In genomic region chr9:129072171-129072570, GRCh38 we compare ENCODE assay signal across 20 cellular contexts. TPM values are rescaled to one million over a fixed set of nuclear protein-coding genes. Genes with fewer than 3 reads are reported as not detected.
DNase-seq lines count a peak whose midpoint lies in the region; TF ChIP-seq lines count a peak whose summit lies in the region.
"Had no signal": no experiment of that assay in that cellular context is flagged by ENCODE, and none has a peak within 500 bp of the region (broad histone marks: within the 10 kb centered on the region; RNA-seq: fewer than 3 reads in every experiment).

No MANE protein-coding gene starts in this region.

- H3K9me3 Mint-ChIP-seq in T-helper 1 cell treated with Interleukin-12 subunit alpha and Interleukin-12 subunit beta and Interleukin-4 antibody, amounts not matched to agents 30 μg/mL and 1 μg/mL, for 36 hours, result no peaks in the 10 kb centered on the region
- H3K9me3 Mint-ChIP-seq: central memory CD8-positive, alpha-beta T cell; memory B cell; nephron; stimulated activated naive B cell treated with anti-CD40 and anti-IgM and Interleukin-4, amounts not matched to agents 10 μg/mL and 1 μg/mL and 100 μg/mL, for 72 hours; type B pancreatic cell had no signal

- WGBS in testis, 2 donors, result 55 to 57% methylated on average over 6 to 9 of the region's 9 CpGs

- no peak for TF ChIP-seq POLR2A in testis (IDR thresholded peaks at IDR 0.05)

- H3K9me3 ChIP-seq in testis, result no peaks in the 10 kb centered on the region
- H3K9me3 ChIP-seq in SJCRH30 (replicated peaks), result no peaks in the 10 kb centered on the region
- H3K9me3 ChIP-seq: adrenal gland, heart left ventricle had no signal

- H3K27ac ChIP-seq in angular gyrus (ENCODE audit: low read depth, low read length) (peak overlapping the region; percentile 40), testis (no peak overlapping the region), SJCRH30 (no peak overlapping the region)
- H3K27ac ChIP-seq: adrenal gland, heart left ventricle had no signal

- DNase-seq in T-helper 1 cell, result no peak
- DNase-seq in testis, result peak; percentile 28
- DNase-seq in NCI-H345 (lab: John Stamatoyannopoulos, UW), result no peak
- DNase-seq in SJCRH30, result no peak
- DNase-seq: activated CD4-positive, alpha-beta T cell treated with anti-CD3 and anti-CD28 coated beads, Interleukin-2, amount 50 U/mL, for 48 hours; adrenal gland; effector CD4-positive, alpha-beta T cell; heart left ventricle; kidney; NCI-H1092; NCI-H2081 treated with DMSO at 0.1 percent for 48 hours; OCI-M1; stimulated activated CD4-positive, alpha-beta T cell treated with anti-CD3 and anti-CD28 coated beads, Interleukin-12 subunit alpha, Interleukin-12 subunit beta, amount 100 ng/mL, for 4 hours; stimulated activated naive B cell treated with anti-CD40 and anti-IgM and Interleukin-4, amounts not matched to agents 10 μg/mL and 1 μg/mL and 100 μg/mL, for 72 hours had no signal

- intact Hi-C loops in testis (cut with DNase I; ENCODE audit: low total_unique reads), result no loop called here

- H3K4me1 Mint-ChIP-seq in T-helper 1 cell treated with Interleukin-12 subunit alpha and Interleukin-12 subunit beta and Interleukin-4 antibody, amounts not matched to agents 30 μg/mL and 1 μg/mL, for 36 hours (ENCODE audit: low read depth), result peaks cover 16% of the 10 kb centered on the region
- H3K4me1 Mint-ChIP-seq: nephron had no signal

- H3K27me3 ChIP-seq in testis (no peaks in the 10 kb centered on the region), SJCRH30 (no peaks in the 10 kb centered on the region)
- H3K27me3 ChIP-seq: adrenal gland, heart left ventricle had no signal

- H3K4me1 ChIP-seq in testis (no peaks in the 10 kb centered on the region), SJCRH30 (peaks cover 8% of the 10 kb centered on the region; the same call in 1 of the 2 replicates)

- no peak for TF ChIP-seq CTCF in testis (IDR thresholded peaks at IDR 0.05)

- peaks cover 11% of the 10 kb centered on the region for H3K36me3 Mint-ChIP-seq in T-helper 1 cell treated with Interleukin-12 subunit alpha and Interleukin-12 subunit beta and Interleukin-4 antibody, amounts not matched to agents 30 μg/mL and 1 μg/mL, for 36 hours (ENCODE audit: low read depth)
- H3K36me3 Mint-ChIP-seq: memory B cell, type B pancreatic cell had no signal

- peak overlapping the region; percentile 45 for H3K27ac Mint-ChIP-seq in T-helper 1 cell treated with Interleukin-12 subunit alpha and Interleukin-12 subunit beta and Interleukin-4 antibody, amounts not matched to agents 30 μg/mL and 1 μg/mL, for 36 hours
- H3K27ac Mint-ChIP-seq: memory B cell; nephron; stimulated activated naive B cell treated with anti-CD40 and anti-IgM and Interleukin-4, amounts not matched to agents 10 μg/mL and 1 μg/mL and 100 μg/mL, for 72 hours; type B pancreatic cell had no signal

- H3K4me3 Mint-ChIP-seq in T-helper 1 cell treated with Interleukin-12 subunit alpha and Interleukin-12 subunit beta and Interleukin-4 antibody, amounts not matched to agents 30 μg/mL and 1 μg/mL, for 36 hours, result no peak overlapping the region
- H3K4me3 Mint-ChIP-seq: central memory CD8-positive, alpha-beta T cell; memory B cell; nephron; stimulated activated naive B cell treated with anti-CD40 and anti-IgM and Interleukin-4, amounts not matched to agents 10 μg/mL and 1 μg/mL and 100 μg/mL, for 72 hours; type B pancreatic cell had no signal

- no peak overlapping the region for H3K4me3 ChIP-seq in testis
- H3K4me3 ChIP-seq in SJCRH30, result no peak overlapping the region
- H3K4me3 ChIP-seq: adrenal gland, heart left ventricle had no signal

- H3K36me3 ChIP-seq in testis (ENCODE audit: low read depth, missing control alignments), result no peaks in the 10 kb centered on the region
- 0 out of 2 replicates have a peak, but pooled peaks cover 5% of the 10 kb centered on the region for H3K36me3 ChIP-seq in SJCRH30

- no peaks in the 10 kb centered on the region for H3K27me3 Mint-ChIP-seq in T-helper 1 cell treated with Interleukin-12 subunit alpha and Interleukin-12 subunit beta and Interleukin-4 antibody, amounts not matched to agents 30 μg/mL and 1 μg/mL, for 36 hours (ENCODE audit: low read depth)
- H3K27me3 Mint-ChIP-seq: central memory CD8-positive, alpha-beta T cell; memory B cell; stimulated activated naive B cell treated with anti-CD40 and anti-IgM and Interleukin-4, amounts not matched to agents 10 μg/mL and 1 μg/mL and 100 μg/mL, for 72 hours; type B pancreatic cell had no signal

RNA-seq across cellular contexts. Expression of gene DOLPP1, which starts 8.7 kb away (rescaled TPM):
- 10 to 100 TPM; 14.0 to 14.4 TPM for total RNA-seq in testis
- polyA plus RNA-seq in testis (ENCODE audit: insufficient read depth, low read depth, low replicate concordance), result 17.9 TPM
- total RNA-seq in SJCRH30 (2014; rRNA removed; shearing (Covaris generic)), result 39.0 and 42.7 TPM in 2 replicates

RNA-seq across cellular contexts. Expression of gene MIGA2, which starts 35.7 kb away (rescaled TPM):
- total RNA-seq in testis, result 10 to 100 TPM; 42.0 to 42.7 TPM
- polyA plus RNA-seq in testis (ENCODE audit: insufficient read depth, low read depth, low replicate concordance), result 22.9 TPM
- 28.9 and 32.5 TPM in 2 replicates for total RNA-seq in SJCRH30 (2014; rRNA removed; shearing (Covaris generic))

RNA-seq across cellular contexts. Expression of gene CRAT, which starts 38.4 kb away (rescaled TPM):
- total RNA-seq in testis, result 100 to 1,000 TPM; 188 to 272 TPM
- polyA plus RNA-seq in testis (ENCODE audit: insufficient read depth, low read depth, low replicate concordance), result 451 TPM
- 13.9 and 15.2 TPM in 2 replicates for total RNA-seq in SJCRH30 (2014; rRNA removed; shearing (Covaris generic))

RNA-seq across cellular contexts. Expression of gene PTPA, which starts 39.0 kb away (rescaled TPM):
- total RNA-seq in testis, result 100 to 1,000 TPM; 163 to 177 TPM
- polyA plus RNA-seq in testis (ENCODE audit: insufficient read depth, low read depth, low replicate concordance), result 268 TPM
- 79.7 and 81.8 TPM in 2 replicates for total RNA-seq in SJCRH30 (2014; rRNA removed; shearing (Covaris generic))

RNA-seq across cellular contexts. Expression of gene SH3GLB2, which starts 44.0 kb away (rescaled TPM):
- 10 to 100 TPM; 88.8 to 92.2 TPM for total RNA-seq in testis
- 62.3 TPM for polyA plus RNA-seq in testis (ENCODE audit: insufficient read depth, low read depth, low replicate concordance)
- 21.1 and 26.7 TPM in 2 replicates for total RNA-seq in SJCRH30 (2014; rRNA removed; shearing (Covaris generic))

Comparison
In these comparisons a context has a peak if more than half of its experiments do, and no peak if none do; other contexts are left out.
1. RNA of gene CRAT, which starts 38.4 kb away (total RNA-seq): 188 to 272 TPM in testis; 13.9 to 15.2 TPM in SJCRH30; every median in the first group is over 10 times any median in the second.